Comparison of ENCODE assay signal across 7 cellular contexts in genomic region chr20:10670521-10671220, GRCh38. TPM values are rescaled to one million over a fixed set of nuclear protein-coding genes. Genes with fewer than 3 reads are reported as not detected.
A peak's percentile ranks its signal among the peaks of the same experiment; 100 is the strongest.
DNase-seq lines count a peak whose midpoint lies in the region; ATAC-seq lines count a peak whose summit lies in the region.

No MANE protein-coding gene starts in this region.

- no peak overlapping the region for H3K4me2 ChIP-seq in mesendoderm (ENCODE audit: low read length)

- no peak overlapping the region for H3K27ac Mint-ChIP-seq in activated naive CD4-positive, alpha-beta T cell treated with anti-CD3 and anti-CD28 coated beads for 36 hours

- peak overlapping the region; percentile 46 for H3K18ac ChIP-seq in mesendoderm (ENCODE audit: low read length)

- no peaks in the 10 kb centered on the region for H3K36me3 ChIP-seq in mesendoderm (ENCODE audit: control insufficient read depth, insufficient read depth, low read length)

- CTCF ChIA-PET in activated naive CD4-positive, alpha-beta T cell treated with anti-CD3 and anti-CD28 coated beads for 36 hours (lab: Charles Lee), result no interaction called here

- ATAC-seq in GM19372 (IDR thresholded peaks at IDR 0.05; ENCODE audit: low read depth, unreplicated experiment), result peak; percentile 24
- peak; percentile 16 for ATAC-seq in HG03175 (IDR thresholded peaks at IDR 0.05; ENCODE audit: unreplicated experiment)

- H3K27me3 ChIP-seq in mesendoderm (ENCODE audit: insufficient read depth, low read length, poor library complexity), result no peaks in the 10 kb centered on the region

- H2BK15ac ChIP-seq in mesendoderm (replicated peaks; ENCODE audit: low read depth), result no peak overlapping the region

- peaks cover 16% of the 10 kb centered on the region for H3K79me2 ChIP-seq in mesendoderm (ENCODE audit: control insufficient read depth, insufficient read depth, low read length)

- H3K56ac ChIP-seq in mesendoderm (ENCODE audit: low read length), result no peak overlapping the region

- no peak overlapping the region for H3K4me3 Mint-ChIP-seq in activated naive CD4-positive, alpha-beta T cell treated with anti-CD3 and anti-CD28 coated beads for 36 hours

- no peak overlapping the region for H3K23ac ChIP-seq in mesendoderm (ENCODE audit: low read length)

- H3K27me3 Mint-ChIP-seq in activated naive CD4-positive, alpha-beta T cell treated with anti-CD3 and anti-CD28 coated beads for 36 hours (ENCODE audit: low read depth), result peaks cover 43% of the 10 kb centered on the region

- peaks cover 4% of the 10 kb centered on the region for H3K79me1 ChIP-seq in mesendoderm (ENCODE audit: low read length)

- no peak overlapping the region for H2BK120ac ChIP-seq in mesendoderm (ENCODE audit: low read depth, low read length)

- DNase-seq in astrocyte of the hippocampus (ENCODE audit: low read depth, low spot score), result peak; percentile 57
- no peak for DNase-seq in mesendoderm
- no peak for DNase-seq in SHP77 (lab: John Stamatoyannopoulos, UW)
- no peak for DNase-seq in activated naive CD4-positive, alpha-beta T cell treated with anti-CD3 and anti-CD28 coated beads for 36 hours
- DNase-seq in islet precursor cell, result no peak

- H3K4me1 ChIP-seq in mesendoderm (ENCODE audit: control insufficient read depth, low read depth, low read length), result peaks cover 8% of the 10 kb centered on the region

- intact Hi-C loops in activated naive CD4-positive, alpha-beta T cell treated with anti-CD3 and anti-CD28 coated beads for 36 hours (cut with micrococcal nuclease), result loop anchor here (5.0 to 10.0 kb wide), 6 partner anchors 168 to 1222 kb away; partner anchors contain the start of gene ANKEF1

- H3K4me3 ChIP-seq in mesendoderm (ENCODE audit: low read length), result no peak overlapping the region

- H2AK5ac ChIP-seq in mesendoderm (ENCODE audit: low read length), result no peak overlapping the region

- WGBS in mesendoderm (ENCODE audit: extremely low coverage, insufficient coverage, low lambda C conversion rate), result no CpG with 5 or more reads among the region's 17 CpGs

- no peak overlapping the region for H2BK5ac ChIP-seq in mesendoderm (ENCODE audit: low read length)

- H3K36me3 Mint-ChIP-seq in activated naive CD4-positive, alpha-beta T cell treated with anti-CD3 and anti-CD28 coated beads for 36 hours (ENCODE audit: low read depth), result no peaks in the 10 kb centered on the region

- H4K8ac ChIP-seq in mesendoderm (ENCODE audit: low read depth, low read length), result no peak overlapping the region

- peaks cover 21% of the 10 kb centered on the region for H3K4me1 Mint-ChIP-seq in activated naive CD4-positive, alpha-beta T cell treated with anti-CD3 and anti-CD28 coated beads for 36 hours (ENCODE audit: low read depth)

- H3K9ac ChIP-seq in mesendoderm (ENCODE audit: low read length), result no peak overlapping the region

- no peak overlapping the region for H3K27ac ChIP-seq in mesendoderm (ENCODE audit: low read depth, low read length)

- no peak overlapping the region for H4K5ac ChIP-seq in mesendoderm (ENCODE audit: low read length)

- H3K9me3 Mint-ChIP-seq in activated naive CD4-positive, alpha-beta T cell treated with anti-CD3 and anti-CD28 coated beads for 36 hours, result no peaks in the 10 kb centered on the region

- H3K4ac ChIP-seq in mesendoderm (ENCODE audit: low read depth, low read length), result no peak overlapping the region

RNA-seq across cellular contexts. Expression of gene JAG1, which starts 3.1 kb away (rescaled TPM):
- polyA plus RNA-seq in mesendoderm (2013, experiment 1 of 2), result 5.1 TPM
- polyA plus RNA-seq in mesendoderm (2013, experiment 2 of 2), result 5.3 TPM
- under 1 TPM; 0.25 to 0.41 TPM for total RNA-seq in activated naive CD4-positive, alpha-beta T cell treated with anti-CD3 and anti-CD28 coated beads for 36 hours
